In genomic region chr7:142770720-142771352, GRCh38 we compare ENCODE assay signal across 13 cellular contexts. TPM values are rescaled to one million over a fixed set of nuclear protein-coding genes. Genes with fewer than 3 reads are reported as not detected.
DNase-seq lines count a peak whose midpoint lies in the region; ATAC-seq, FAIRE-seq and TF ChIP-seq lines count a peak whose summit lies in the region.
"Had no signal": no experiment of that assay in that cellular context is flagged by ENCODE, and none has a peak within 500 bp of the region (broad histone marks: within the 10 kb centered on the region; RNA-seq: fewer than 3 reads in every experiment).

Gene PRSS2, plus strand, starts transcription at chr7:142770970. Its CDS starts 13 bp downstream, at chr7:142770983.

- RAD21 ChIA-PET in GM12878 (lab: Charles Lee; ENCODE audit: unreplicated experiment): interaction anchor here (0.7 to 7.3 kb wide), 14 partner anchors 13 to 187 kb away, joined by 3 to 118 read pairs (median 4); partner anchors contain the start of gene PRSS1

- TF ChIP-seq CTCF in Caco-2 (IDR thresholded peaks at IDR 0.05; ENCODE audit: insufficient read depth in 1 of 2, low read depth in 1 of 2, low read length in 1 of 2, severe bottlenecking in 1 of 2, unreplicated experiment in 1 of 2) (no peak), GM12878 (IDR thresholded peaks at IDR 0.05 in 2 of 3, conservative IDR thresholded peaks at IDR 0.05 in 1 of 3; ENCODE audit: control insufficient read depth in 2 of 3, extremely low read depth in 1 of 3, insufficient read depth in 1 of 3, low read depth in 3 of 3, low read length in 3 of 3) (no peak)

- POLR2A ChIA-PET in Caco-2 (lab: Charles Lee) (no interaction called here), GM12878 (lab: Charles Lee) (interaction anchor here (0.9 to 2.4 kb wide), 6 partner anchors 11 to 61 kb away, joined by 3 to 18 read pairs (median 3); no protein-coding TSS in a partner anchor)

- H3K36me3 ChIP-seq in Caco-2 (ENCODE audit: control insufficient read depth, insufficient read depth, low read length) (no peaks in the 10 kb centered on the region), GM12878 (ENCODE audit: control insufficient read depth in 2 of 2, insufficient read depth in 2 of 2, low read length in 1 of 2) (no peaks in the 10 kb centered on the region)
- H3K36me3 ChIP-seq: WERI-Rb-1 had no signal

- TF ChIP-seq RAD21 in GM12878 (IDR thresholded peaks at IDR 0.05; ENCODE audit: insufficient read depth, low read depth, low read length): no peak

- H3K4me1 Mint-ChIP-seq in Caco-2 (ENCODE audit: low read depth, unreplicated experiment): peaks cover 11% of the 10 kb centered on the region
- H3K4me1 Mint-ChIP-seq: neural crest cell had no signal

- no peaks in the 10 kb centered on the region for H3K27me3 Mint-ChIP-seq in Caco-2 (ENCODE audit: insufficient read depth, unreplicated experiment)

- H3K4me1 ChIP-seq in Caco-2 (no peaks in the 10 kb centered on the region), GM12878 (ENCODE audit: control insufficient read depth, insufficient read depth, low read length) (peaks cover 19% of the 10 kb centered on the region)

- H3K36me3 Mint-ChIP-seq in Caco-2 (ENCODE audit: insufficient read depth, unreplicated experiment): no peaks in the 10 kb centered on the region

- no peak for TF ChIP-seq EP300 in GM12878 (IDR thresholded peaks at IDR 0.05; ENCODE audit: borderline replicate concordance in 1 of 2, control insufficient read depth in 1 of 2, low read depth in 2 of 2, low read length in 2 of 2)

- SMC1A ChIA-PET in GM12878 (lab: Charles Lee; ENCODE audit: uncharacterized antibody, unreplicated experiment): interaction anchor here (0.8 to 5.3 kb wide), 11 partner anchors 10 to 188 kb away, joined by 3 to 44 read pairs (median 6); no protein-coding TSS in a partner anchor

- CTCF ChIA-PET in Caco-2 (lab: Charles Lee) (interaction anchor here (1.7 kb wide), 1 partner anchor 12 kb away, joined by 5 read pairs; no protein-coding TSS in a partner anchor), GM12878 (lab: Yijun Ruan, JAX) (interaction anchor here (0.7 to 6.0 kb wide), 10 partner anchors 10 to 139 kb away, joined by 3 to 53 read pairs (median 5); no protein-coding TSS in a partner anchor)

- no TSS peak for BruUV-seq in Caco-2 (replicated peaks; lab: Mats Ljungman, UMichigan)
- BruUV-seq in GM12878 (replicated peaks; lab: Mats Ljungman, UMichigan): no TSS peak

- H3K4me2 ChIP-seq in GM12878 (ENCODE audit: control insufficient read depth, insufficient read depth): peak within 1 kb of the TSS; percentile 57

- ATAC-seq in GM19328 (IDR thresholded peaks at IDR 0.05; ENCODE audit: unreplicated experiment): peak; percentile 15
- peak; percentile 22 for ATAC-seq in HG03025 (IDR thresholded peaks at IDR 0.05; ENCODE audit: low FRiP score, unreplicated experiment)
- peak; percentile 55 for ATAC-seq in GM12878

- intact Hi-C loops in Caco-2 (cut with micrococcal nuclease; ENCODE audit: unreplicated experiment): no loop called here
- intact Hi-C loops in GM12878 (cut with micrococcal nuclease; ENCODE audit: unreplicated experiment): no loop called here

- peak within 1 kb of the TSS; percentile 16 for H3K4me3 Mint-ChIP-seq in Caco-2 (ENCODE audit: unreplicated experiment)
- H3K4me3 Mint-ChIP-seq: neural crest cell had no signal

- 37% methylated on average over 6 of the region's 6 CpGs for WGBS in GM12878 (ENCODE audit: insufficient coverage, insufficient replicate concordance, low lambda C conversion rate, missing lambda C conversion rate)

- no peaks in the 10 kb centered on the region for H3K9me3 Mint-ChIP-seq in Caco-2 (ENCODE audit: unreplicated experiment)

- no peak within 1 kb of the TSS for H3K27ac ChIP-seq in GM12878 (ENCODE audit: control insufficient read depth, insufficient read depth)
- H3K27ac ChIP-seq: WERI-Rb-1 had no signal

- no peak for FAIRE-seq in GM12878 (lab: Jason Lieb, UNC)

- no peak within 1 kb of the TSS for H2AFZ ChIP-seq in GM12878 (ENCODE audit: control insufficient read depth, low read depth, low read length)

- H3K27me3 ChIP-seq in Caco-2 (replicated peaks; ENCODE audit: control insufficient read depth, insufficient read depth, low read length): no peaks in the 10 kb centered on the region
- H3K27me3 ChIP-seq in GM12878 (replicated peaks in 1 of 2; ENCODE audit: control insufficient read depth in 2 of 2, insufficient read depth in 2 of 2, low read length in 1 of 2): no peaks in the 10 kb centered on the region

- no peaks in the 10 kb centered on the region for H3K79me2 ChIP-seq in GM12878 (ENCODE audit: control insufficient read depth, insufficient read depth, low read length)

- H3K9me3 ChIP-seq in Caco-2 (no peaks in the 10 kb centered on the region), GM12878 (replicated peaks; ENCODE audit: control insufficient read depth, insufficient read depth, low read length) (no peaks in the 10 kb centered on the region)

- DNase-seq in Caco-2 (peak; percentile 49 to 50), GM12878 (ENCODE audit: low read depth, low spot score) (peak; percentile 12), cortex of kidney (lab: John Stamatoyannopoulos, UW) (no peak), A172 (ENCODE audit: low spot score) (no peak)
- no peak for DNase-seq in stimulated activated CD8-positive, alpha-beta memory T cell treated with anti-CD3 and anti-CD28 coated beads, Interleukin-4, amount 100 ng/mL, for 48 hours
- no peak for DNase-seq in activated CD4-positive, CD25-positive, alpha-beta regulatory T cell (lab: John Stamatoyannopoulos, UW)
- DNase-seq: activated naive CD4-positive, alpha-beta T cell treated with anti-CD3 and anti-CD28 coated beads, Interleukin-2, amount 50 U/mL, for 16 hours; effector CD8-positive, alpha-beta T cell; NCI-H1417 treated with DMSO at 0.1 percent for 48 hours; WERI-Rb-1 had no signal

- H3K4me3 ChIP-seq in Caco-2 (ENCODE audit: low read depth, low read length) (no peak within 1 kb of the TSS), GM12878 (no peak within 1 kb of the TSS)

- TF ChIP-seq POLR2A in GM12878 (IDR thresholded peaks at IDR 0.05; ENCODE audit: low read depth, low read length): no peak

- H4K20me1 ChIP-seq in GM12878 (ENCODE audit: control insufficient read depth, insufficient read depth): no peaks in the 10 kb centered on the region

- H3K27ac Mint-ChIP-seq in Caco-2 (ENCODE audit: unreplicated experiment): peak within 1 kb of the TSS; percentile 43

- H3K9ac ChIP-seq in GM12878 (ENCODE audit: control insufficient read depth, insufficient read depth, low read length): no peak within 1 kb of the TSS; the same call in 1 of the 2 replicates

- in situ Hi-C loops in GM12878 (cut with MboI): no loop called here

TF ChIP-seq in GM12878, 131 proteins besides CTCF, POLR2A, EP300 and RAD21 (continues in another document):
- no peak for TF ChIP-seq ATF7 (IDR thresholded peaks at IDR 0.05; ENCODE audit: low read depth)
- TF ChIP-seq IKZF2 (IDR thresholded peaks at IDR 0.05): peak; percentile 71 to 77; a peak in 2 of 4 replicates
- TF ChIP-seq ZBED1 (IDR thresholded peaks at IDR 0.05; ENCODE audit: borderline replicate concordance): peak; percentile 55; the same call in 1 of the 2 replicates
- TF ChIP-seq RB1 (IDR thresholded peaks at IDR 0.05; ENCODE audit: borderline replicate concordance): no peak
- TF ChIP-seq PKNOX1 (IDR thresholded peaks at IDR 0.05): 0 out of 2 replicates have a peak, but pooled peaks have one; percentile 3
- TF ChIP-seq FOS (IDR thresholded peaks at IDR 0.05; ENCODE audit: borderline replicate concordance, extremely low read depth, insufficient read length): no peak
- TF ChIP-seq STAT1 (conservative IDR thresholded peaks at IDR 0.05): no peak
- no peak for TF ChIP-seq BCL3 (IDR thresholded peaks at IDR 0.05; ENCODE audit: borderline replicate concordance, insufficient read depth, low read depth, low read length, poor library complexity, severe bottlenecking)
- TF ChIP-seq IKZF1 (conservative IDR thresholded peaks at IDR 0.05): peak; percentile 57; the same call in 1 of the 2 replicates
- TF ChIP-seq RBBP5 (conservative IDR thresholded peaks at IDR 0.05): no peak

RNA-seq across cellular contexts. Expression of gene PRSS2, which starts in this region (rescaled TPM):
- 8.8 and 9.3 TPM in 2 replicates for total RNA-seq in Caco-2 (2022)
- not detected in 2 replicates for total RNA-seq in GM12878 (2013; cell fraction: nucleolus; rRNA removed)
- total RNA-seq in GM12878 (2014; rRNA removed): not detected in 2 replicates
- total RNA-seq in GM12878 (2014; rRNA removed; fragmentation: Illumina TruSeq; extraction: Trizol): not detected in 2 replicates
- 28.8 and 35.7 TPM in 2 replicates for total RNA-seq in GM12878 (2021)
- polyA plus RNA-seq in GM12878 (2011; ENCODE audit: low read depth): not detected
- 0.41 TPM in 1 of 2 replicates, not detected in the other for polyA plus RNA-seq in GM12878 (2011; rRNA removed)
- polyA plus RNA-seq in GM12878 (2011; cell fraction: cytosol; rRNA removed): 0.40 and 0.53 TPM in 2 replicates
- polyA plus RNA-seq in GM12878 (2011; cell fraction: nucleus; rRNA removed): 0.37 and 1.0 TPM in 2 replicates
- polyA plus RNA-seq in GM12878 (2012): 0.25 and 0.28 TPM in 2 replicates
- polyA plus RNA-seq in GM12878 (2014; fragmentation: Illumina TruSeq; extraction: Trizol): not detected in 2 replicates
- not detected for polyA plus RNA-seq in GM12878 (2014; fragmentation: Nextera tagmentation; extraction: Ambion mirVana)
- polyA plus RNA-seq in GM12878 (2014; rRNA removed): 0.28 TPM in 1 of 2 replicates, not detected in the other
- under 1 TPM in 1 of 2 experiments, not detected in 1; 0.21 TPM for polyA plus RNA-seq in GM12878 (2016; fragmentation: Nextera tagmentation; extraction: Ambion mirVana)
- polyA minus RNA-seq in GM12878 (2011; rRNA and poly(A)+ RNA removed): 0.82 TPM in 1 of 2 replicates, not detected in the other
- not detected in 2 replicates for polyA minus RNA-seq in GM12878 (2011; cell fraction: cytosol; rRNA and poly(A)+ RNA removed)
- polyA minus RNA-seq in GM12878 (2011; cell fraction: nucleus; rRNA and poly(A)+ RNA removed): not detected in 2 replicates
- not detected in 2 replicates for total RNA-seq in A172 (2014; rRNA removed; shearing (Covaris generic))
- total RNA-seq: neural crest cell had no signal

Comparison
In these comparisons a context has a peak if more than half of its experiments do, and no peak if none do; other contexts are left out.
1. DNase-seq: peak in Caco-2 (2 of 2) and GM12878 (single experiment); none in cortex of kidney (single experiment), stimulated activated CD8-positive, alpha-beta memory T cell treated with anti-CD3 and anti-CD28 coated beads, Interleukin-4, amount 100 ng/mL, for 48 hours (single experiment), activated CD4-positive, CD25-positive, alpha-beta regulatory T cell (0 of 4) and A172 (single experiment).
2. Peak in every context shown above with its lines, with median percentiles within 50 percentile points of each other: ATAC-seq.